9 cellular contexts compared by ENCODE assay signal in genomic region chr12:53217049-53217929, GRCh38. TPM values are rescaled to one million over a fixed set of nuclear protein-coding genes. Genes with fewer than 3 reads are reported as not detected.
DNase-seq lines count a peak whose midpoint lies in the region; ATAC-seq, FAIRE-seq and TF ChIP-seq lines count a peak whose summit lies in the region.
"Had no signal": no experiment of that assay in that cellular context is flagged by ENCODE, and none has a peak within 500 bp of the region (broad histone marks: within the 10 kb centered on the region; RNA-seq: fewer than 3 reads in every experiment).

No MANE protein-coding gene starts in this region.

- intact Hi-C loops in heart left ventricle (cut with DNase I), result loop anchor here in 1 of 10 donors (10.0 kb wide), 1 partner anchor 288 kb away; the partner anchor contains the start of genes NPFF and TARBP2

- no peak for TF ChIP-seq CTCF in heart left ventricle (IDR thresholded peaks at IDR 0.05)

- H3K9ac ChIP-seq in HUES48 (ENCODE audit: low read depth, low read length), result peak overlapping the region; percentile 62
- no peak overlapping the region for H3K9ac ChIP-seq in Karpas-422 (ENCODE audit: low read length)
- H3K9ac ChIP-seq: parathyroid adenoma had no signal

- ATAC-seq in heart left ventricle (no peak), HG03139 (IDR thresholded peaks at IDR 0.05; ENCODE audit: unreplicated experiment) (no peak)

- peak; percentile 81 for DNase-seq in activated CD8-positive, alpha-beta memory T cell treated with anti-CD3 and anti-CD28 coated beads for 24 hours
- DNase-seq in heart left ventricle (peak in 2 of 5 donors; percentile 50 to 77), small intestine (peak; percentile 43), HEK293T (ENCODE audit: extremely low spot score) (no peak), NCI-H2227 treated with DMSO at 0.1 percent for 48 hours (lab: John Stamatoyannopoulos, UW) (no peak), Karpas-422 (no peak)

- H3K4me3 ChIP-seq in HUES48 (ENCODE audit: low read depth, low read length) (peak overlapping the region; percentile 89), heart left ventricle (peak overlapping the region in 7 of 12 donors; percentile 68 to 95 (median 79)), small intestine (ENCODE audit: low read depth in 1 of 2, low read length in 2 of 2) (no peak overlapping the region), Karpas-422 (ENCODE audit: low read length) (no peak overlapping the region)

- WGBS in heart left ventricle, 4 donors, result 57 to 66% (median 63%) methylated on average over 20 of the region's 20 CpGs
- 33 to 51% (median 50%) methylated on average over 20 of the region's 20 CpGs for WGBS in small intestine, 3 donors

- CTCF ChIA-PET in HEK293T (lab: Yijun Ruan, JAX), result interaction anchor here (0.8 to 1.2 kb wide), 2 partner anchors 104 to 106 kb away, joined by 3 to 7 read pairs; partner anchors contain the start of gene AAAS

- H3K9me2 ChIP-seq in Karpas-422 (replicated peaks; ENCODE audit: insufficient read depth, low read length), result no peaks in the 10 kb centered on the region

- H3K27me3 ChIP-seq in HUES48 (ENCODE audit: control insufficient read depth, insufficient read depth, low read length), result peaks cover 10% of the 10 kb centered on the region
- no peaks in the 10 kb centered on the region for H3K27me3 ChIP-seq in heart left ventricle
- H3K27me3 ChIP-seq in small intestine (ENCODE audit: control insufficient read depth in 2 of 2, insufficient read depth in 2 of 2, low read length in 2 of 2), result no peaks in the 10 kb centered on the region
- 0 out of 2 replicates have a peak, but pooled peaks cover 3% of the 10 kb centered on the region for H3K27me3 ChIP-seq in Karpas-422 (ENCODE audit: low read length)

- H3K9me3 ChIP-seq in HUES48 (ENCODE audit: control insufficient read depth, insufficient read depth, low read length) (no peaks in the 10 kb centered on the region), heart left ventricle (no peaks in the 10 kb centered on the region), small intestine (ENCODE audit: control insufficient read depth, low read depth) (no peaks in the 10 kb centered on the region), Karpas-422 (ENCODE audit: low read length) (no peaks in the 10 kb centered on the region)

- no peaks in the 10 kb centered on the region for H3K79me2 ChIP-seq in Karpas-422 (ENCODE audit: low read length)
- H3K79me2 ChIP-seq: parathyroid adenoma had no signal

- H3K36me3 ChIP-seq in HUES48 (ENCODE audit: control insufficient read depth, insufficient read depth, low read length) (peaks cover 26% of the 10 kb centered on the region), heart left ventricle (peaks cover 0 to 30% (median 20%) of the 10 kb centered on the region in 9 donors), small intestine (ENCODE audit: control insufficient read depth in 2 of 2, insufficient read depth in 2 of 2, low read length in 2 of 2) (no peaks in the 10 kb centered on the region), Karpas-422 (ENCODE audit: insufficient read depth, low read length) (no peaks in the 10 kb centered on the region)

- FAIRE-seq in small intestine (lab: Jason Lieb, UNC), result no peak

- H3K27ac ChIP-seq in HUES48 (ENCODE audit: low read depth, low read length), result peak overlapping the region; percentile 97
- H3K27ac ChIP-seq in heart left ventricle, result peak overlapping the region; percentile 29 to 100 (median 100)
- H3K27ac ChIP-seq in small intestine (ENCODE audit: low read depth in 1 of 2, low read length in 1 of 2), result peak overlapping the region in 1 of 2 donors; percentile 56
- H3K27ac ChIP-seq in Karpas-422 (ENCODE audit: low read length), result no peak overlapping the region

- H4K20me1 ChIP-seq in Karpas-422 (ENCODE audit: insufficient read depth, low read depth, low read length), result no peaks in the 10 kb centered on the region

- no peak overlapping the region for H2AFZ ChIP-seq in Karpas-422 (ENCODE audit: low read length)
- H2AFZ ChIP-seq: parathyroid adenoma had no signal

- POLR2A ChIA-PET in HEK293T (lab: Yijun Ruan, JAX), result interaction anchor here (1.0 to 2.6 kb wide), 5 partner anchors 34 to 128 kb away, joined by 3 to 11 read pairs (median 4); partner anchors contain the start of genes AAAS and PFDN5

- no peak for TF ChIP-seq POLR2A in heart left ventricle (IDR thresholded peaks at IDR 0.05)

- H3K4me2 ChIP-seq in Karpas-422 (ENCODE audit: low read depth, low read length, poor library complexity, severe bottlenecking), result no peak overlapping the region

- H3K4me1 ChIP-seq in HUES48 (ENCODE audit: control insufficient read depth, insufficient read depth, low read length), result peaks cover 50% of the 10 kb centered on the region
- H3K4me1 ChIP-seq in heart left ventricle, result peaks cover 16 to 85% (median 57%) of the 10 kb centered on the region in 12 donors
- peaks cover 0 to 6% of the 10 kb centered on the region in 2 donors for H3K4me1 ChIP-seq in small intestine (ENCODE audit: control insufficient read depth in 2 of 2, insufficient read depth in 1 of 2, low read depth in 1 of 2, low read length in 1 of 2)
- peaks cover 41% of the 10 kb centered on the region for H3K4me1 ChIP-seq in Karpas-422 (ENCODE audit: low read length)

TF ChIP-seq in HEK293T, 16 proteins besides CTCF, POLR2A, EP300 and RAD21:
- TF ChIP-seq FOXA1 (IDR thresholded peaks at IDR 0.05), result no peak
TF ChIP-seq in HEK293T: peak in this region for 0.

RNA-seq across cellular contexts. Expression of gene ITGB7, which starts 10.2 kb away (rescaled TPM):
- 10 to 100 TPM in 1 of 9 donors, 1 to 10 TPM in 5, under 1 TPM in 3; 0.12 to 11.6 (median 1.4) TPM for total RNA-seq in heart left ventricle
- polyA plus RNA-seq in heart left ventricle, result under 1 TPM; 0.50 to 0.75 TPM
- 1 to 10 TPM; 1.8 to 7.3 (median 2.7) TPM for polyA plus RNA-seq in small intestine
- total RNA-seq in Karpas-422 (2014; rRNA removed; shearing (Covaris generic); ENCODE audit: low replicate concordance), result 124 and 159 TPM in 2 replicates

RNA-seq across cellular contexts. Expression of gene RARG, which starts 14.7 kb away (rescaled TPM):
- 10 to 100 TPM in 7 of 9 donors, 1 to 10 TPM in 2; 6.4 to 22.5 (median 16.0) TPM for total RNA-seq in heart left ventricle
- polyA plus RNA-seq in heart left ventricle, result 10 to 100 TPM in 1 of 2 donors, 1 to 10 TPM in 1; 7.4 to 10.2 TPM
- polyA plus RNA-seq in small intestine, result 1 to 10 TPM in 1 of 3 donors, under 1 TPM in 1, not detected in 1; 0.54 to 7.1 TPM
- total RNA-seq in Karpas-422 (2014; rRNA removed; shearing (Covaris generic); ENCODE audit: low replicate concordance), result 1.7 and 6.5 TPM in 2 replicates

RNA-seq across cellular contexts. Expression of gene CSAD, which starts 36.6 kb away (rescaled TPM):
- total RNA-seq in heart left ventricle, result 10 to 100 TPM in 4 of 9 donors, 1 to 10 TPM in 5; 4.3 to 14.8 (median 8.2) TPM
- polyA plus RNA-seq in heart left ventricle, result 10 to 100 TPM in 1 of 2 donors, 1 to 10 TPM in 1; 4.6 to 26.5 TPM
- 10 to 100 TPM; 12.9 to 56.4 (median 20.5) TPM for polyA plus RNA-seq in small intestine
- total RNA-seq in Karpas-422 (2014; rRNA removed; shearing (Covaris generic); ENCODE audit: low replicate concordance), result 13.1 and 19.2 TPM in 2 replicates

RNA-seq across cellular contexts. Expression of gene ZNF740, which starts 36.8 kb away (rescaled TPM):
- total RNA-seq in heart left ventricle, result 10 to 100 TPM in 7 of 9 donors, 1 to 10 TPM in 2; 4.8 to 27.4 (median 18.7) TPM
- polyA plus RNA-seq in heart left ventricle (1 to 10 TPM; 6.1 to 6.7 TPM), small intestine (1 to 10 TPM; 2.9 to 9.3 (median 4.9) TPM)
- total RNA-seq in Karpas-422 (2014; rRNA removed; shearing (Covaris generic); ENCODE audit: low replicate concordance), result 24.0 and 30.6 TPM in 2 replicates

RNA-seq across cellular contexts. Expression of gene ESPL1, which starts 50.8 kb away (rescaled TPM):
- total RNA-seq in heart left ventricle, result 1 to 10 TPM in 2 of 9 donors, under 1 TPM in 7; 0.06 to 6.1 (median 0.43) TPM
- under 1 TPM; 0.15 to 0.18 TPM for polyA plus RNA-seq in heart left ventricle
- 10 to 100 TPM in 2 of 3 donors, 1 to 10 TPM in 1; 8.0 to 36.7 (median 14.3) TPM for polyA plus RNA-seq in small intestine
- 9.4 and 22.8 TPM in 2 replicates for total RNA-seq in Karpas-422 (2014; rRNA removed; shearing (Covaris generic); ENCODE audit: low replicate concordance)

Comparison
In these comparisons a context has a peak if more than half of its experiments do, and no peak if none do; other contexts are left out.
1. H3K4me3 ChIP-seq: peak in HUES48 (single experiment) and heart left ventricle (7 of 12); none in small intestine (0 of 2) and Karpas-422 (single experiment).
2. DNase-seq: peak in activated CD8-positive, alpha-beta memory T cell treated with anti-CD3 and anti-CD28 coated beads for 24 hours (single experiment) and small intestine (single experiment); none in HEK293T (single experiment), NCI-H2227 treated with DMSO at 0.1 percent for 48 hours (single experiment) and Karpas-422 (single experiment).